Comparison of ENCODE assay signal across 22 cellular contexts in genomic region chr16:67451061-67451703, GRCh38. TPM values are rescaled to one million over a fixed set of nuclear protein-coding genes. Genes with fewer than 3 reads are reported as not detected.
DNase-seq lines count a peak whose midpoint lies in the region; ATAC-seq, FAIRE-seq and TF ChIP-seq lines count a peak whose summit lies in the region.
"Had no signal": no experiment of that assay in that cellular context is flagged by ENCODE, and none has a peak within 500 bp of the region (broad histone marks: within the 10 kb centered on the region; RNA-seq: fewer than 3 reads in every experiment).

No MANE protein-coding gene starts in this region.

- POLR2A ChIA-PET in HepG2 (lab: Yijun Ruan, JAX) = interaction anchor here (0.5 to 2.3 kb wide), 2 partner anchors 19 to 23 kb away, joined by 3 to 7 read pairs; no protein-coding TSS in a partner anchor

- H3K27me3 ChIP-seq in HepG2 (ENCODE audit: control insufficient read depth in 1 of 2, insufficient read depth in 2 of 2, low read length in 2 of 2) (no peaks in the 10 kb centered on the region), right lobe of liver (no peaks in the 10 kb centered on the region), right cardiac atrium (ENCODE audit: control insufficient read depth, insufficient read depth) (no peaks in the 10 kb centered on the region), osteoblast (ENCODE audit: insufficient read depth, low read length) (no peaks in the 10 kb centered on the region), vagina (no peaks in the 10 kb centered on the region), hepatocyte (no peaks in the 10 kb centered on the region)
- H3K27me3 ChIP-seq: left lung, spleen had no signal

- no peaks in the 10 kb centered on the region for H3K9me2 ChIP-seq in hepatocyte (replicated peaks; ENCODE audit: insufficient read depth)

- no peak overlapping the region for H3K9ac ChIP-seq in HepG2 (ENCODE audit: insufficient read depth, low read depth, low read length)

- H3K79me2 ChIP-seq in HepG2 (ENCODE audit: insufficient read depth, low read length) = no peaks in the 10 kb centered on the region
- peaks cover 89% of the 10 kb centered on the region for H3K79me2 ChIP-seq in osteoblast (ENCODE audit: insufficient read depth, low read length)
- H3K79me2 ChIP-seq in hepatocyte = peaks cover 36% of the 10 kb centered on the region

- H3K9me3 ChIP-seq in HepG2 (ENCODE audit: low read length) (no peaks in the 10 kb centered on the region), right lobe of liver (no peaks in the 10 kb centered on the region), right cardiac atrium (ENCODE audit: control insufficient read depth, low read length) (no peaks in the 10 kb centered on the region), osteoblast (ENCODE audit: low read depth, low read length) (no peaks in the 10 kb centered on the region), vagina (no peaks in the 10 kb centered on the region), hepatocyte (ENCODE audit: low read depth) (no peaks in the 10 kb centered on the region)
- H3K9me3 ChIP-seq: left lung, spleen had no signal

- H3K4me3 ChIP-seq in HepG2 (replicated peaks in 1 of 3; ENCODE audit: insufficient read depth in 1 of 3, low read depth in 2 of 3, low read length in 3 of 3) = no peak overlapping the region
- H3K4me3 ChIP-seq in right lobe of liver = no peak overlapping the region
- H3K4me3 ChIP-seq in right cardiac atrium (ENCODE audit: low read length) = no peak overlapping the region
- no peak overlapping the region for H3K4me3 ChIP-seq in osteoblast (ENCODE audit: insufficient read depth, low read length)
- H3K4me3 ChIP-seq in vagina = no peak overlapping the region
- H3K4me3 ChIP-seq in hepatocyte = no peak overlapping the region
- H3K4me3 ChIP-seq: left lung, spleen had no signal

- H4K20me1 ChIP-seq in HepG2 (ENCODE audit: insufficient read depth, low read length) (no peaks in the 10 kb centered on the region), osteoblast (ENCODE audit: insufficient read depth, low read length) (peaks cover 79% of the 10 kb centered on the region), hepatocyte (ENCODE audit: insufficient read depth, poor library complexity, severe bottlenecking) (peaks cover 55% of the 10 kb centered on the region)

- H3K4me1 ChIP-seq in HepG2 (ENCODE audit: insufficient read depth, low read length) (peaks cover 42% of the 10 kb centered on the region), right lobe of liver (peaks cover 0 to 37% (median 23%) of the 10 kb centered on the region in 4 donors), right cardiac atrium (ENCODE audit: control insufficient read depth, insufficient read depth, low read length) (peaks cover 33% of the 10 kb centered on the region), osteoblast (ENCODE audit: insufficient read depth, low read length) (peaks cover 12% of the 10 kb centered on the region), vagina (peaks cover 73% of the 10 kb centered on the region), hepatocyte (ENCODE audit: insufficient read depth) (peaks cover 20% of the 10 kb centered on the region)

- no TSS peak for BruUV-seq in HepG2 (replicated peaks; lab: Mats Ljungman, UMichigan)

- CTCF ChIA-PET in HepG2 (lab: Yijun Ruan, JAX; ENCODE audit: low intra/inter-chr PET ratio, low total read pairs) = interaction anchor here (2.0 kb wide), 1 partner anchor 23 kb away, joined by 6 read pairs; no protein-coding TSS in a partner anchor

- WGBS in HepG2 (ENCODE audit: low lambda C conversion rate) = 97% methylated on average over 12 of the region's 12 CpGs
- 76% methylated on average over 9 of the region's 12 CpGs for WGBS in right lobe of liver (ENCODE audit: insufficient coverage, low coverage, low lambda C conversion rate, missing lambda C conversion rate)
- 63% methylated on average over 12 of the region's 12 CpGs for WGBS in right cardiac atrium
- 90% methylated on average over 9 of the region's 12 CpGs for WGBS in hepatocyte (ENCODE audit: low lambda C conversion rate, missing lambda C conversion rate)

- H3K27ac ChIP-seq in HepG2 (ENCODE audit: extremely low read length, insufficient read depth, low read length) (no peak overlapping the region), right lobe of liver (no peak overlapping the region), right cardiac atrium (ENCODE audit: low read length) (no peak overlapping the region), osteoblast (ENCODE audit: low read depth, low read length) (no peak overlapping the region), vagina (peak overlapping the region; percentile 63), hepatocyte (no peak overlapping the region)

- H3K4me2 ChIP-seq in HepG2 (ENCODE audit: low read depth, low read length) = no peak overlapping the region
- H3K4me2 ChIP-seq in osteoblast (ENCODE audit: insufficient read depth, low read length) = no peak overlapping the region
- H3K4me2 ChIP-seq in hepatocyte = no peak overlapping the region

- TF ChIP-seq EP300 in HepG2 (IDR thresholded peaks at IDR 0.05; ENCODE audit: low read depth in 2 of 2, low read length in 2 of 2) (no peak), HepG2 (CRISPR knock-in tag; IDR thresholded peaks at IDR 0.05; ENCODE audit: borderline replicate concordance) (no peak)

- H3K36me3 ChIP-seq in HepG2 (replicated peaks in 1 of 2; ENCODE audit: control insufficient read depth in 1 of 2, insufficient read depth in 2 of 2, low read length in 2 of 2) (peaks cover 9 to 14% of the 10 kb centered on the region in 2 experiments; a peak in 3 of 5 replicates), right lobe of liver (peaks cover 0 to 3% (median 1%) of the 10 kb centered on the region in 4 donors), osteoblast (ENCODE audit: insufficient read depth, low read length) (peaks cover 18% of the 10 kb centered on the region), vagina (peaks cover 0 to 20% of the 10 kb centered on the region in 2 donors), hepatocyte (replicated peaks; ENCODE audit: insufficient read depth, low read depth) (no peaks in the 10 kb centered on the region)

- H2AFZ ChIP-seq in HepG2 (ENCODE audit: low read length) (no peak overlapping the region), osteoblast (ENCODE audit: low read length) (no peak overlapping the region), hepatocyte (no peak overlapping the region)

- no peak for FAIRE-seq in HepG2 (lab: Jason Lieb, UNC)

- TF ChIP-seq CTCF in HepG2 (CRISPR knock-in tag; IDR thresholded peaks at IDR 0.05) = no peak
- TF ChIP-seq CTCF in right lobe of liver (IDR thresholded peaks at IDR 0.05) = no peak
- no peak for TF ChIP-seq CTCF in osteoblast (IDR thresholded peaks at IDR 0.05; ENCODE audit: extremely low read depth, low read depth, low read length)
- TF ChIP-seq CTCF in vagina (IDR thresholded peaks at IDR 0.05) = no peak
- TF ChIP-seq CTCF in GM13976 (IDR thresholded peaks at IDR 0.05; ENCODE audit: borderline replicate concordance, control extremely low read depth, extremely low read depth, insufficient read depth, missing control alignments) = no peak
- TF ChIP-seq CTCF in hepatocyte (IDR thresholded peaks at IDR 0.05; ENCODE audit: poor library complexity) = no peak

- in situ Hi-C loops in HepG2 (cut with HindIII; ENCODE audit: extremely low pct_ligation_motif_present, low pct_unique_long_range_greater_than_20kb) (no loop called here), GM13976 (cut with MboI; ENCODE audit: low sequenced_read_pairs, unreplicated experiment) (no loop called here)

- no peak for TF ChIP-seq POLR2A in HepG2 (IDR thresholded peaks at IDR 0.05; ENCODE audit: insufficient read depth in 1 of 2, low read depth in 2 of 2, low read length in 2 of 2)
- TF ChIP-seq POLR2A in right lobe of liver (IDR thresholded peaks at IDR 0.05) = no peak
- no peak for TF ChIP-seq POLR2A in vagina (IDR thresholded peaks at IDR 0.05)

- no peak for TF ChIP-seq RAD21 in HepG2 (CRISPR knock-in tag; IDR thresholded peaks at IDR 0.05)

- no peak for ATAC-seq in HepG2
- no peak for ATAC-seq in right lobe of liver
- peak; percentile 4 to 57 for ATAC-seq in right cardiac atrium
- ATAC-seq in GM21529 (IDR thresholded peaks at IDR 0.05; ENCODE audit: unreplicated experiment) = no peak
- ATAC-seq: natural killer cell, SK-N-SH treated with all-trans-retinoic acid at 6 μM for 48 hours had no signal

- intact Hi-C loops in HepG2 (cut with micrococcal nuclease; ENCODE audit: unreplicated experiment) = no loop called here
- intact Hi-C loops in right lobe of liver (cut with DNase I) = no loop called here
- intact Hi-C loops in right cardiac atrium (cut with DNase I) = no loop called here
- intact Hi-C loops in vagina (cut with DNase I) = no loop called here

- DNase-seq in HepG2 (ENCODE audit: low spot score) = no peak
- no peak for DNase-seq in right lobe of liver
- DNase-seq in right cardiac atrium = peak in 2 of 3 donors; percentile 87 to 91
- peak; percentile 41 for DNase-seq in osteoblast (ENCODE audit: insufficient read length, low spot score, missing footprints)
- no peak for DNase-seq in vagina (ENCODE audit: extremely low spot score in 2 of 2)
- DNase-seq in GM13976 (ENCODE audit: low spot score) = no peak
- DNase-seq in hepatocyte (ENCODE audit: low spot score) = no peak
- DNase-seq: activated CD4-positive, alpha-beta T cell treated with anti-CD3 and anti-CD28 coated beads for 1 hour; activated effector memory CD4-positive, alpha-beta T cell treated with Interleukin-2 at 50 U/mL for 16 hours; amniotic stem cell; DND-41; effector CD4-positive, alpha-beta T cell; glutamatergic neuron; HFFc6; left lung; natural killer cell; NCI-H1694 treated with DMSO at 0.1 percent for 48 hours; spleen had no signal

RNA-seq across cellular contexts. Expression of gene HSD11B2, which starts 20.3 kb away (rescaled TPM):
- total RNA-seq in HepG2 (2016; rRNA removed; fragmentation: Illumina TruSeq; extraction: Trizol) (6.7 and 13.6 TPM in 2 replicates), right lobe of liver (1 to 10 TPM; 1.3 to 2.7 (median 2.1) TPM), right cardiac atrium (1 to 10 TPM in 1 of 4 donors, under 1 TPM in 3; 0.42 to 1.6 (median 0.64) TPM), osteoblast (not detected in 2 replicates), vagina (30.2 TPM), hepatocyte (0.93 and 1.6 TPM in 2 replicates)
- 3.9 and 4.1 TPM in 2 replicates for total RNA-seq in HepG2 (2016; cell fraction: cytosol; rRNA removed; fragmentation: Illumina TruSeq; extraction: Trizol; ENCODE audit: low read depth)
- 5.4 and 13.4 TPM in 2 replicates for total RNA-seq in HepG2 (2016; cell fraction: insoluble cytoplasmic fraction; rRNA removed; fragmentation: Illumina TruSeq; extraction: Trizol)
- 8.8 TPM in 2 replicates for total RNA-seq in HepG2 (2016; cell fraction: membrane; rRNA removed; fragmentation: Illumina TruSeq; extraction: Trizol)
- total RNA-seq in HepG2 (2016; cell fraction: nucleus; rRNA removed; fragmentation: Illumina TruSeq; extraction: Trizol) = 14.6 and 15.0 TPM in 2 replicates
- polyA plus RNA-seq in HepG2 (2011; rRNA removed) (8.9 and 11.9 TPM in 2 replicates), right cardiac atrium (0.38 TPM), hepatocyte (2.3 and 4.2 TPM in 2 replicates)
- 5.3 and 6.3 TPM in 2 replicates for polyA plus RNA-seq in HepG2 (2011; cell fraction: cytosol; rRNA removed)
- 34.2 and 34.3 TPM in 2 replicates for polyA plus RNA-seq in HepG2 (2011; cell fraction: nucleus; rRNA removed)
- 8.4 and 11.0 TPM in 2 replicates for polyA plus RNA-seq in HepG2 (2012)
- polyA plus RNA-seq in HepG2 (2016; cell fraction: cytosol; fragmentation: Illumina TruSeq; extraction: Trizol; ENCODE audit: low read depth) = 6.5 and 9.3 TPM in 2 replicates
- 11.1 and 13.3 TPM in 2 replicates for polyA plus RNA-seq in HepG2 (2016; cell fraction: insoluble cytoplasmic fraction; fragmentation: Illumina TruSeq; extraction: Trizol; ENCODE audit: low read depth)
- polyA plus RNA-seq in HepG2 (2016; cell fraction: membrane; fragmentation: Illumina TruSeq; extraction: Trizol; ENCODE audit: low read depth) = 11.3 and 12.9 TPM in 2 replicates
- polyA plus RNA-seq in HepG2 (2016; cell fraction: nucleus; fragmentation: Illumina TruSeq; extraction: Trizol; ENCODE audit: insufficient read depth, low read depth) = 48.6 and 52.7 TPM in 2 replicates
- 3.3 and 16.4 TPM in 2 replicates for polyA minus RNA-seq in HepG2 (2011; rRNA and poly(A)+ RNA removed; ENCODE audit: low replicate concordance)
- polyA minus RNA-seq in HepG2 (2011; cell fraction: cytosol; rRNA and poly(A)+ RNA removed) = 4.1 and 8.5 TPM in 2 replicates
- 8.7 and 11.3 TPM in 2 replicates for polyA minus RNA-seq in HepG2 (2011; cell fraction: nucleus; rRNA and poly(A)+ RNA removed)
- total RNA-seq: fibroblast of lung, HFFc6, natural killer cell had no signal

RNA-seq across cellular contexts. Expression of gene ATP6V0D1, which starts 29.8 kb away (rescaled TPM):
- total RNA-seq in HepG2 (2016; rRNA removed; fragmentation: Illumina TruSeq; extraction: Trizol) (49.5 and 51.1 TPM in 2 replicates), right lobe of liver (10 to 100 TPM; 33.6 to 84.6 (median 47.0) TPM), right cardiac atrium (10 to 100 TPM; 64.1 to 79.4 (median 68.2) TPM), osteoblast (146 and 158 TPM in 2 replicates), vagina (110 TPM), hepatocyte (115 and 157 TPM in 2 replicates)
- 13.5 and 16.0 TPM in 2 replicates for total RNA-seq in HepG2 (2016; cell fraction: cytosol; rRNA removed; fragmentation: Illumina TruSeq; extraction: Trizol; ENCODE audit: low read depth)
- total RNA-seq in HepG2 (2016; cell fraction: insoluble cytoplasmic fraction; rRNA removed; fragmentation: Illumina TruSeq; extraction: Trizol) = 45.3 and 52.4 TPM in 2 replicates
- 23.6 and 25.5 TPM in 2 replicates for total RNA-seq in HepG2 (2016; cell fraction: membrane; rRNA removed; fragmentation: Illumina TruSeq; extraction: Trizol)
- 26.3 and 30.4 TPM in 2 replicates for total RNA-seq in HepG2 (2016; cell fraction: nucleus; rRNA removed; fragmentation: Illumina TruSeq; extraction: Trizol)
- polyA plus RNA-seq in HepG2 (2011; rRNA removed) (54.2 and 61.3 TPM in 2 replicates), right cardiac atrium (44.6 TPM), hepatocyte (223 and 232 TPM in 2 replicates)
- polyA plus RNA-seq in HepG2 (2011; cell fraction: cytosol; rRNA removed) = 55.2 and 57.9 TPM in 2 replicates
- polyA plus RNA-seq in HepG2 (2011; cell fraction: nucleus; rRNA removed) = 32.7 and 35.9 TPM in 2 replicates
- 29.3 and 41.3 TPM in 2 replicates for polyA plus RNA-seq in HepG2 (2012)
- polyA plus RNA-seq in HepG2 (2016; cell fraction: cytosol; fragmentation: Illumina TruSeq; extraction: Trizol; ENCODE audit: low read depth) = 16.4 and 17.3 TPM in 2 replicates
- 55.4 and 63.8 TPM in 2 replicates for polyA plus RNA-seq in HepG2 (2016; cell fraction: insoluble cytoplasmic fraction; fragmentation: Illumina TruSeq; extraction: Trizol; ENCODE audit: low read depth)
- 21.4 and 22.6 TPM in 2 replicates for polyA plus RNA-seq in HepG2 (2016; cell fraction: membrane; fragmentation: Illumina TruSeq; extraction: Trizol; ENCODE audit: low read depth)
- polyA plus RNA-seq in HepG2 (2016; cell fraction: nucleus; fragmentation: Illumina TruSeq; extraction: Trizol; ENCODE audit: insufficient read depth, low read depth) = 45.0 and 53.3 TPM in 2 replicates
- polyA minus RNA-seq in HepG2 (2011; rRNA and poly(A)+ RNA removed; ENCODE audit: low replicate concordance) = 104 and 246 TPM in 2 replicates
- 37.9 and 45.0 TPM in 2 replicates for polyA minus RNA-seq in HepG2 (2011; cell fraction: cytosol; rRNA and poly(A)+ RNA removed)
- 14.7 and 19.8 TPM in 2 replicates for polyA minus RNA-seq in HepG2 (2011; cell fraction: nucleus; rRNA and poly(A)+ RNA removed)

RNA-seq across cellular contexts. Expression of gene AGRP, which starts 32.2 kb away (rescaled TPM):
- total RNA-seq in HepG2 (2016; rRNA removed; fragmentation: Illumina TruSeq; extraction: Trizol) (not detected in 2 replicates), right lobe of liver (not detected), right cardiac atrium (not detected), osteoblast (not detected in 2 replicates), vagina (not detected), hepatocyte (1.9 TPM in 1 of 2 replicates, not detected in the other)
- not detected in 2 replicates for total RNA-seq in HepG2 (2016; cell fraction: cytosol; rRNA removed; fragmentation: Illumina TruSeq; extraction: Trizol; ENCODE audit: low read depth)
- total RNA-seq in HepG2 (2016; cell fraction: insoluble cytoplasmic fraction; rRNA removed; fragmentation: Illumina TruSeq; extraction: Trizol) = not detected in 2 replicates
- total RNA-seq in HepG2 (2016; cell fraction: membrane; rRNA removed; fragmentation: Illumina TruSeq; extraction: Trizol) = 0.28 TPM in 1 of 2 replicates, not detected in the other
- not detected in 2 replicates for total RNA-seq in HepG2 (2016; cell fraction: nucleus; rRNA removed; fragmentation: Illumina TruSeq; extraction: Trizol)
- polyA plus RNA-seq in HepG2 (2011; rRNA removed) (not detected in 2 replicates), right cardiac atrium (not detected), hepatocyte (0.93 and 2.3 TPM in 2 replicates)
- 0.34 TPM in 1 of 2 replicates, not detected in the other for polyA plus RNA-seq in HepG2 (2011; cell fraction: cytosol; rRNA removed)
- polyA plus RNA-seq in HepG2 (2011; cell fraction: nucleus; rRNA removed) = not detected in 2 replicates
- 0.75 TPM in 1 of 2 replicates, not detected in the other for polyA plus RNA-seq in HepG2 (2012)
- not detected in 2 replicates for polyA plus RNA-seq in HepG2 (2016; cell fraction: cytosol; fragmentation: Illumina TruSeq; extraction: Trizol; ENCODE audit: low read depth)
- polyA plus RNA-seq in HepG2 (2016; cell fraction: insoluble cytoplasmic fraction; fragmentation: Illumina TruSeq; extraction: Trizol; ENCODE audit: low read depth) = not detected in 2 replicates
- not detected in 2 replicates for polyA plus RNA-seq in HepG2 (2016; cell fraction: membrane; fragmentation: Illumina TruSeq; extraction: Trizol; ENCODE audit: low read depth)
- polyA plus RNA-seq in HepG2 (2016; cell fraction: nucleus; fragmentation: Illumina TruSeq; extraction: Trizol; ENCODE audit: insufficient read depth, low read depth) = not detected in 2 replicates
- polyA minus RNA-seq in HepG2 (2011; rRNA and poly(A)+ RNA removed; ENCODE audit: low replicate concordance) = not detected in 2 replicates
- polyA minus RNA-seq in HepG2 (2011; cell fraction: cytosol; rRNA and poly(A)+ RNA removed) = not detected in 2 replicates
- not detected in 2 replicates for polyA minus RNA-seq in HepG2 (2011; cell fraction: nucleus; rRNA and poly(A)+ RNA removed)
- total RNA-seq: fibroblast of lung, HFFc6, posterior vena cava had no signal
- polyA plus RNA-seq: fibroblast of lung had no signal

RNA-seq across cellular contexts. Expression of gene ZDHHC1, which starts 34.9 kb away (rescaled TPM):
- total RNA-seq in HepG2 (2016; rRNA removed; fragmentation: Illumina TruSeq; extraction: Trizol) = 0.36 and 1.1 TPM in 2 replicates
- total RNA-seq in HepG2 (2016; cell fraction: cytosol; rRNA removed; fragmentation: Illumina TruSeq; extraction: Trizol; ENCODE audit: low read depth) = 1.6 and 1.9 TPM in 2 replicates
- total RNA-seq in HepG2 (2016; cell fraction: insoluble cytoplasmic fraction; rRNA removed; fragmentation: Illumina TruSeq; extraction: Trizol) = 0.33 and 1.3 TPM in 2 replicates
- total RNA-seq in HepG2 (2016; cell fraction: membrane; rRNA removed; fragmentation: Illumina TruSeq; extraction: Trizol) = 2.2 and 3.3 TPM in 2 replicates
- 0.96 and 3.2 TPM in 2 replicates for total RNA-seq in HepG2 (2016; cell fraction: nucleus; rRNA removed; fragmentation: Illumina TruSeq; extraction: Trizol)
- 0.47 and 0.51 TPM in 2 replicates for polyA plus RNA-seq in HepG2 (2011; rRNA removed)
- polyA plus RNA-seq in HepG2 (2011; cell fraction: cytosol; rRNA removed) = 0.28 and 0.60 TPM in 2 replicates
- 2.1 and 2.7 TPM in 2 replicates for polyA plus RNA-seq in HepG2 (2011; cell fraction: nucleus; rRNA removed)
- 0.36 and 1.0 TPM in 2 replicates for polyA plus RNA-seq in HepG2 (2012)
- 1.3 and 1.6 TPM in 2 replicates for polyA plus RNA-seq in HepG2 (2016; cell fraction: cytosol; fragmentation: Illumina TruSeq; extraction: Trizol; ENCODE audit: low read depth)
- polyA plus RNA-seq in HepG2 (2016; cell fraction: insoluble cytoplasmic fraction; fragmentation: Illumina TruSeq; extraction: Trizol; ENCODE audit: low read depth) = 0.35 and 0.63 TPM in 2 replicates
- polyA plus RNA-seq in HepG2 (2016; cell fraction: membrane; fragmentation: Illumina TruSeq; extraction: Trizol; ENCODE audit: low read depth) = 1.2 and 1.6 TPM in 2 replicates
- 1.3 and 1.4 TPM in 2 replicates for polyA plus RNA-seq in HepG2 (2016; cell fraction: nucleus; fragmentation: Illumina TruSeq; extraction: Trizol; ENCODE audit: insufficient read depth, low read depth)
- polyA minus RNA-seq in HepG2 (2011; rRNA and poly(A)+ RNA removed; ENCODE audit: low replicate concordance) = 1.6 and 5.9 TPM in 2 replicates
- polyA minus RNA-seq in HepG2 (2011; cell fraction: cytosol; rRNA and poly(A)+ RNA removed) = 0.26 TPM in 1 of 2 replicates, not detected in the other
- 1.6 and 3.5 TPM in 2 replicates for polyA minus RNA-seq in HepG2 (2011; cell fraction: nucleus; rRNA and poly(A)+ RNA removed)
- 1 to 10 TPM; 1.2 to 4.0 (median 1.8) TPM for total RNA-seq in right lobe of liver
- 10 to 100 TPM in 1 of 4 donors, 1 to 10 TPM in 3; 6.4 to 10.4 (median 6.4) TPM for total RNA-seq in right cardiac atrium
- polyA plus RNA-seq in right cardiac atrium = 5.2 TPM
- 9.0 and 13.3 TPM in 2 replicates for total RNA-seq in osteoblast
- total RNA-seq in vagina = 22.3 TPM
- 1.9 and 5.9 TPM in 2 replicates for total RNA-seq in hepatocyte
- polyA plus RNA-seq in hepatocyte = 10.0 and 10.6 TPM in 2 replicates

RNA-seq across cellular contexts. Expression of gene TPPP3, which starts 57.9 kb away (rescaled TPM):
- total RNA-seq in HepG2 (2016; rRNA removed; fragmentation: Illumina TruSeq; extraction: Trizol) = 0.20 and 0.44 TPM in 2 replicates
- 0.18 TPM in 1 of 2 replicates, not detected in the other for total RNA-seq in HepG2 (2016; cell fraction: cytosol; rRNA removed; fragmentation: Illumina TruSeq; extraction: Trizol; ENCODE audit: low read depth)
- 0.50 and 0.54 TPM in 2 replicates for total RNA-seq in HepG2 (2016; cell fraction: insoluble cytoplasmic fraction; rRNA removed; fragmentation: Illumina TruSeq; extraction: Trizol)
- 0.31 TPM in 1 of 2 replicates, not detected in the other for total RNA-seq in HepG2 (2016; cell fraction: membrane; rRNA removed; fragmentation: Illumina TruSeq; extraction: Trizol)
- total RNA-seq in HepG2 (2016; cell fraction: nucleus; rRNA removed; fragmentation: Illumina TruSeq; extraction: Trizol) = 0.62 and 0.63 TPM in 2 replicates
- 0.16 TPM in 1 of 2 replicates, not detected in the other for polyA plus RNA-seq in HepG2 (2011; rRNA removed)
- polyA plus RNA-seq in HepG2 (2011; cell fraction: cytosol; rRNA removed) = 0.05 and 0.31 TPM in 2 replicates
- polyA plus RNA-seq in HepG2 (2011; cell fraction: nucleus; rRNA removed) = 0.31 and 0.50 TPM in 2 replicates
- 0.15 and 0.69 TPM in 2 replicates for polyA plus RNA-seq in HepG2 (2012)
- 0.12 TPM in 1 of 2 replicates, not detected in the other for polyA plus RNA-seq in HepG2 (2016; cell fraction: cytosol; fragmentation: Illumina TruSeq; extraction: Trizol; ENCODE audit: low read depth)
- 0.23 and 0.32 TPM in 2 replicates for polyA plus RNA-seq in HepG2 (2016; cell fraction: insoluble cytoplasmic fraction; fragmentation: Illumina TruSeq; extraction: Trizol; ENCODE audit: low read depth)
- not detected in 2 replicates for polyA plus RNA-seq in HepG2 (2016; cell fraction: membrane; fragmentation: Illumina TruSeq; extraction: Trizol; ENCODE audit: low read depth)
- polyA plus RNA-seq in HepG2 (2016; cell fraction: nucleus; fragmentation: Illumina TruSeq; extraction: Trizol; ENCODE audit: insufficient read depth, low read depth) = 0.48 and 0.55 TPM in 2 replicates
- polyA minus RNA-seq in HepG2 (2011; rRNA and poly(A)+ RNA removed; ENCODE audit: low replicate concordance) = 0.38 TPM in 1 of 2 replicates, not detected in the other
- polyA minus RNA-seq in HepG2 (2011; cell fraction: cytosol; rRNA and poly(A)+ RNA removed) = not detected in 2 replicates
- polyA minus RNA-seq in HepG2 (2011; cell fraction: nucleus; rRNA and poly(A)+ RNA removed) = 0.64 TPM in 1 of 2 replicates, not detected in the other
- under 1 TPM in 5 of 6 experiments, not detected in 1; 0.24 to 0.65 (median 0.37) TPM for total RNA-seq in right lobe of liver
- total RNA-seq in right cardiac atrium = 100 to 1,000 TPM in 1 of 4 donors, 10 to 100 TPM in 3; 21.9 to 183 (median 33.4) TPM
- 64.6 TPM for polyA plus RNA-seq in right cardiac atrium
- 0.59 and 0.72 TPM in 2 replicates for total RNA-seq in osteoblast
- total RNA-seq in vagina = 28.2 TPM
- total RNA-seq in hepatocyte = 0.88 and 3.2 TPM in 2 replicates
- polyA plus RNA-seq in hepatocyte = 13.4 and 20.1 TPM in 2 replicates

Comparison
In these comparisons a context has a peak if more than half of its experiments do, and no peak if none do; other contexts are left out.
1. ATAC-seq: peak in right cardiac atrium (2 of 2); none in HepG2 (single experiment), right lobe of liver (0 of 4) and GM21529 (single experiment).
2. DNase-seq: peak in right cardiac atrium (2 of 3) and osteoblast (single experiment); none in HepG2 (single experiment), right lobe of liver (0 of 3), vagina (0 of 2), GM13976 (single experiment) and hepatocyte (single experiment).